8 cellular contexts compared by ENCODE assay signal in genomic region chr22:19576460-19577421, GRCh38. TPM values are rescaled to one million over a fixed set of nuclear protein-coding genes. Genes with fewer than 3 reads are reported as not detected.
DNase-seq lines count a peak whose midpoint lies in the region; TF ChIP-seq lines count a peak whose summit lies in the region.

No MANE protein-coding gene starts in this region.

- TF ChIP-seq CTCF in GM20000 (IDR thresholded peaks at IDR 0.05; ENCODE audit: extremely low read depth, missing control alignments) (no peak), RWPE1 (conservative IDR thresholded peaks at IDR 0.05; ENCODE audit: low read depth) (no peak)

- POLR2A ChIA-PET in RWPE1 (lab: Yijun Ruan, JAX; ENCODE audit: low non-redundant PET): no interaction called here

- CTCF ChIA-PET in RWPE1 (lab: Yijun Ruan, JAX): interaction anchor here (0.7 kb wide), 1 partner anchor 66 kb away, joined by 3 read pairs; no protein-coding TSS in a partner anchor

- H3K27ac ChIP-seq in RWPE1: peak overlapping the region; percentile 69

- DNase-seq in GM20000 (ENCODE audit: low spot score) (peak; percentile 68), RWPE1 (ENCODE audit: low spot score) (no peak), kidney glomerular epithelial cell (lab: John Stamatoyannopoulos, UW) (peak; percentile 17), HuH-7 (ENCODE audit: low spot score) (no peak), cerebellum (ENCODE audit: low spot score) (no peak)
- DNase-seq in activated gamma-delta T cell treated with anti-CD3 and anti-CD28 coated beads, Interleukin-2, amount 50 U/mL, for 16 hours (ENCODE audit: low read depth): peak; percentile 35
- peak; percentile 14 to 36 for DNase-seq in stimulated activated CD8-positive, alpha-beta memory T cell treated with anti-CD3 and anti-CD28 coated beads, Interleukin-4, amount 100 ng/mL, for 4 hours (ENCODE audit: low read depth in 2 of 2, low spot score in 1 of 2)
- DNase-seq in central memory CD4-positive, alpha-beta T cell: no peak

RNA-seq across cellular contexts. Expression of gene CLDN5, which starts 52.5 kb away (rescaled TPM):
- 52.7 TPM for total RNA-seq in cerebellum

Comparison
In these comparisons a context has a peak if more than half of its experiments do, and no peak if none do; other contexts are left out.
1. DNase-seq: peak in GM20000 (single experiment), activated gamma-delta T cell treated with anti-CD3 and anti-CD28 coated beads, Interleukin-2, amount 50 U/mL, for 16 hours (single experiment), kidney glomerular epithelial cell (single experiment) and stimulated activated CD8-positive, alpha-beta memory T cell treated with anti-CD3 and anti-CD28 coated beads, Interleukin-4, amount 100 ng/mL, for 4 hours (2 of 2); none in RWPE1 (single experiment), HuH-7 (single experiment), cerebellum (single experiment) and central memory CD4-positive, alpha-beta T cell (single experiment).